31 cellular contexts compared by ENCODE assay signal in the genomic region with DNA sequence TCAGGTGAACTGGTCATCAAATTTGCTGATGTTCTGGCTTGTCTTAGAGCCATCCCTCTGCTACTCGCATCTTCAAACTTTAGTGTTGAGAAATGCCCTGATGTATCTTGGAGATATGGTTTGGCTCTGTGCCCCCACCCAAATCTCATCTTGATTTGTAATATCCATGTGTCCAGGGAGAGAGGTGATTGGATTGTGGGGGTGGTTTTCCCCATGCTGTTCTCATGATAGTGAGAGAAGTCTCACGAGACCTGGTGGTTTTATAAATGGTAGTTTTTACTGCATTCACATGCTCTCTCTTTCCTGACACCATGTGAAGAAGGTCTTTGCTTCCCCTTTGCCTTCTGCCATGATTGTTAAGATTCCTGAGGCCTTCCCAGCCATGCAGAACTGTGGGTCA.
DNase-seq lines count a peak whose midpoint lies in the region; ATAC-seq and TF ChIP-seq lines count a peak whose summit lies in the region.
"Had no signal": no experiment of that assay in that cellular context is flagged by ENCODE, and none has a peak within 500 bp of the region (broad histone marks: within the 10 kb centered on the region; RNA-seq: fewer than 3 reads in every experiment).

No MANE protein-coding gene starts in this region.

- H3K9me3 Mint-ChIP-seq in naive thymus-derived CD4-positive, alpha-beta T cell = no peaks in the 10 kb centered on the region
- H3K9me3 Mint-ChIP-seq: activated naive CD8-positive, alpha-beta T cell treated with anti-CD3 and anti-CD28 coated beads, Interleukin-2, amount 10 ng/mL, durations not matched to agents 7 days and 5 days; activated T-helper 17 cell treated with anti-CD3 and anti-CD28 coated beads, Interleukin-2, amount 50 U/mL, for 72 hours; immature natural killer cell; natural killer cell treated with Interleukin-12 subunit alpha and Interleukin-12 subunit beta and Interleukin-15 and Interleukin-18, amount 100 ng/mL, for 72 hours had no signal

- TF ChIP-seq CTCF in cardiac muscle cell (IDR thresholded peaks at IDR 0.05; ENCODE audit: low read depth, low read length) (no peak), OCI-LY7 (conservative IDR thresholded peaks at IDR 0.05; ENCODE audit: low read length) (no peak), tibial nerve (IDR thresholded peaks at IDR 0.05) (no peak)

- 79 to 95% methylated on average over 2 of the region's 2 CpGs for WGBS in tibial nerve, 2 donors

- H2AFZ ChIP-seq in OCI-LY7 (ENCODE audit: low read length) = no peak overlapping the region
- H2AFZ ChIP-seq: hepatocyte had no signal

- peaks cover 32 to 89% (median 84%) of the 10 kb centered on the region in 7 donors for H3K4me1 Mint-ChIP-seq in naive thymus-derived CD4-positive, alpha-beta T cell

- no peaks in the 10 kb centered on the region for H4K20me1 ChIP-seq in OCI-LY7 (ENCODE audit: insufficient read depth, low read length)
- H4K20me1 ChIP-seq: BLaER1 treated with 17β-estradiol and CSF1 and Interleukin-3, amounts not matched to agents 10 nM and 100 nM had no signal

- no peaks in the 10 kb centered on the region for H3K79me2 ChIP-seq in OCI-LY7 (ENCODE audit: insufficient read depth, low read depth, low read length)
- H3K79me2 ChIP-seq: hepatocyte had no signal

- H3K27me3 ChIP-seq in cardiac muscle cell = no peaks in the 10 kb centered on the region
- no peaks in the 10 kb centered on the region for H3K27me3 ChIP-seq in naive thymus-derived CD4-positive, alpha-beta T cell (ENCODE audit: control insufficient read depth in 2 of 2, insufficient read depth in 2 of 2, low read length in 2 of 2)
- H3K27me3 ChIP-seq in tibial nerve = no peaks in the 10 kb centered on the region
- H3K27me3 ChIP-seq: BLaER1 treated with 17β-estradiol and CSF1 and Interleukin-3, amounts not matched to agents 10 nM and 100 nM; hepatocyte; left lung; MG63; pancreas; stomach; upper lobe of left lung had no signal

- no peaks in the 10 kb centered on the region for H3K27me3 Mint-ChIP-seq in naive thymus-derived CD4-positive, alpha-beta T cell
- H3K27me3 Mint-ChIP-seq: activated naive CD8-positive, alpha-beta T cell treated with anti-CD3 and anti-CD28 coated beads, Interleukin-2, amount 10 ng/mL, durations not matched to agents 7 days and 5 days; activated T-helper 17 cell treated with anti-CD3 and anti-CD28 coated beads, Interleukin-2, amount 50 U/mL, for 72 hours; natural killer cell treated with Interleukin-12 subunit alpha and Interleukin-12 subunit beta and Interleukin-15 and Interleukin-18, amount 100 ng/mL, for 72 hours had no signal

- H3K27ac ChIP-seq in cardiac muscle cell = peak overlapping the region; percentile 62
- H3K27ac ChIP-seq in OCI-LY7 (ENCODE audit: low read depth, low read length, poor library complexity, severe bottlenecking) = no peak overlapping the region
- peak overlapping the region; percentile 43 for H3K27ac ChIP-seq in naive thymus-derived CD4-positive, alpha-beta T cell (ENCODE audit: low read depth, low read length)
- peak overlapping the region; percentile 29 to 91 (median 82) for H3K27ac ChIP-seq in tibial nerve
- H3K27ac ChIP-seq: BLaER1 treated with 17β-estradiol and CSF1 and Interleukin-3, amounts not matched to agents 10 nM and 100 nM; epithelial cell of prostate; hepatocyte; left lung; upper lobe of left lung; WERI-Rb-1 had no signal

- H3K4me3 ChIP-seq in cardiac muscle cell = no peak overlapping the region
- H3K4me3 ChIP-seq in OCI-LY7 (ENCODE audit: low read depth, low read length, poor library complexity, severe bottlenecking) = no peak overlapping the region
- H3K4me3 ChIP-seq in naive thymus-derived CD4-positive, alpha-beta T cell (ENCODE audit: low read length) = no peak overlapping the region
- no peak overlapping the region for H3K4me3 ChIP-seq in tibial nerve
- H3K4me3 ChIP-seq: BLaER1 treated with 17β-estradiol and CSF1 and Interleukin-3, amounts not matched to agents 10 nM and 100 nM; hepatocyte; left lung; MG63; pancreas; stomach; upper lobe of left lung had no signal

- POLR2A ChIA-PET in OCI-LY7 (lab: Charles Lee) = interaction anchor here (0.5 to 3.9 kb wide), 4 partner anchors 11 to 309 kb away, joined by 3 to 12 read pairs (median 4); no protein-coding TSS in a partner anchor
- POLR2A ChIA-PET in naive thymus-derived CD4-positive, alpha-beta T cell (lab: Charles Lee) = no interaction called here

- ATAC-seq in left ventricle myocardium superior (no peak), HG03280 (IDR thresholded peaks at IDR 0.05; ENCODE audit: unreplicated experiment) (no peak), HG02973 (IDR thresholded peaks at IDR 0.05; ENCODE audit: unreplicated experiment) (no peak), GM21619 (IDR thresholded peaks at IDR 0.05; ENCODE audit: unreplicated experiment) (no peak)
- no peak for ATAC-seq in naive thymus-derived CD4-positive, alpha-beta T cell
- ATAC-seq: activated T-helper 17 cell treated with anti-CD3 and anti-CD28 coated beads, Interleukin-2, amount 50 U/mL, for 72 hours; left lung; natural killer cell treated with Interleukin-12 subunit alpha and Interleukin-12 subunit beta and Interleukin-15 and Interleukin-18, amount 100 ng/mL, for 72 hours; pancreas had no signal

- CTCF ChIA-PET in OCI-LY7 (lab: Charles Lee; ENCODE audit: unreplicated experiment) = no interaction called here
- CTCF ChIA-PET in naive thymus-derived CD4-positive, alpha-beta T cell (lab: Charles Lee) = no interaction called here

- H3K27ac Mint-ChIP-seq in naive thymus-derived CD4-positive, alpha-beta T cell = peak overlapping the region in 8 of 9 donors; percentile 71 to 88 (median 80)
- H3K27ac Mint-ChIP-seq: activated naive CD8-positive, alpha-beta T cell treated with anti-CD3 and anti-CD28 coated beads, Interleukin-2, amount 10 ng/mL, durations not matched to agents 7 days and 5 days; activated T-helper 17 cell treated with anti-CD3 and anti-CD28 coated beads, Interleukin-2, amount 50 U/mL, for 72 hours; immature natural killer cell; natural killer cell treated with Interleukin-12 subunit alpha and Interleukin-12 subunit beta and Interleukin-15 and Interleukin-18, amount 100 ng/mL, for 72 hours had no signal

- H3K4me3 Mint-ChIP-seq in naive thymus-derived CD4-positive, alpha-beta T cell = no peak overlapping the region
- H3K4me3 Mint-ChIP-seq: activated naive CD8-positive, alpha-beta T cell treated with anti-CD3 and anti-CD28 coated beads, Interleukin-2, amount 10 ng/mL, durations not matched to agents 7 days and 5 days; activated T-helper 17 cell treated with anti-CD3 and anti-CD28 coated beads, Interleukin-2, amount 50 U/mL, for 72 hours; immature natural killer cell; natural killer cell treated with Interleukin-12 subunit alpha and Interleukin-12 subunit beta and Interleukin-15 and Interleukin-18, amount 100 ng/mL, for 72 hours had no signal

- H3K9me2 ChIP-seq in OCI-LY7 (ENCODE audit: insufficient read depth, low read length) = no peaks in the 10 kb centered on the region

- peaks cover 55% of the 10 kb centered on the region for H3K4me1 ChIP-seq in cardiac muscle cell (ENCODE audit: low read depth)
- peaks cover 5% of the 10 kb centered on the region for H3K4me1 ChIP-seq in OCI-LY7 (ENCODE audit: insufficient read depth, low read length, poor library complexity, severe bottlenecking)
- peaks cover 0 to 31% of the 10 kb centered on the region in 2 donors for H3K4me1 ChIP-seq in naive thymus-derived CD4-positive, alpha-beta T cell (ENCODE audit: control insufficient read depth in 2 of 2, insufficient read depth in 2 of 2, low read length in 2 of 2)
- H3K4me1 ChIP-seq in tibial nerve = peaks cover 0 to 62% (median 8%) of the 10 kb centered on the region in 4 donors

- no peaks in the 10 kb centered on the region for H3K9me3 ChIP-seq in cardiac muscle cell (ENCODE audit: low read depth)
- H3K9me3 ChIP-seq in OCI-LY7 (ENCODE audit: low read length) = no peaks in the 10 kb centered on the region
- no peaks in the 10 kb centered on the region for H3K9me3 ChIP-seq in naive thymus-derived CD4-positive, alpha-beta T cell (ENCODE audit: control insufficient read depth in 2 of 3, low read length in 3 of 3)
- H3K9me3 ChIP-seq in tibial nerve = no peaks in the 10 kb centered on the region
- H3K9me3 ChIP-seq: BLaER1 treated with 17β-estradiol and CSF1 and Interleukin-3, amounts not matched to agents 10 nM and 100 nM; left lung; MG63; pancreas; stomach; upper lobe of left lung had no signal

- peaks cover 0 to 35% (median 18%) of the 10 kb centered on the region in 5 donors for H3K36me3 Mint-ChIP-seq in naive thymus-derived CD4-positive, alpha-beta T cell
- H3K36me3 Mint-ChIP-seq: natural killer cell treated with Interleukin-12 subunit alpha and Interleukin-12 subunit beta and Interleukin-15 and Interleukin-18, amount 100 ng/mL, for 72 hours had no signal

- H3K36me3 ChIP-seq in cardiac muscle cell (no peaks in the 10 kb centered on the region), OCI-LY7 (ENCODE audit: insufficient read depth, low read length) (peaks cover 49% of the 10 kb centered on the region), tibial nerve (no peaks in the 10 kb centered on the region)
- peaks cover 0 to 37% (median 0%) of the 10 kb centered on the region in 3 experiments for H3K36me3 ChIP-seq in naive thymus-derived CD4-positive, alpha-beta T cell (ENCODE audit: control insufficient read depth in 2 of 3, insufficient read depth in 3 of 3, low read length in 3 of 3)
- H3K36me3 ChIP-seq: BLaER1 treated with 17β-estradiol and CSF1 and Interleukin-3, amounts not matched to agents 10 nM and 100 nM; left lung; pancreas; upper lobe of left lung; WERI-Rb-1 had no signal

- no peak for DNase-seq in cardiac muscle cell (ENCODE audit: low read depth in 1 of 2, low spot score in 1 of 2)
- DNase-seq in left ventricle myocardium superior = no peak
- DNase-seq in OCI-LY7 (ENCODE audit: low spot score) = no peak
- DNase-seq in naive thymus-derived CD4-positive, alpha-beta T cell = no peak
- DNase-seq in tibial nerve (ENCODE audit: low spot score in 2 of 2) = peak in 1 of 2 donors; percentile 67
- DNase-seq: ACHN; activated CD4-positive, alpha-beta T cell treated with anti-CD3 and anti-CD28 coated beads, Interleukin-2, amount 50 U/mL, for 1 hour; activated naive CD8-positive, alpha-beta T cell treated with anti-CD3 and anti-CD28 coated beads, Interleukin-2, amount 10 ng/mL, durations not matched to agents 7 days and 5 days; Calu3; effector CD4-positive, alpha-beta T cell; foreskin fibroblast; immature natural killer cell; left lung; MG63; midbrain; NCI-H1417; NCI-H2081; NCI-H345; NCI-H774; pancreas; stomach; upper lobe of left lung; WERI-Rb-1 had no signal

- TF ChIP-seq POLR2A in tibial nerve (IDR thresholded peaks at IDR 0.05) = no peak

- no peak overlapping the region for H3K4me2 ChIP-seq in OCI-LY7 (ENCODE audit: low read length)
- H3K4me2 ChIP-seq: hepatocyte had no signal

- intact Hi-C loops in left ventricle myocardium superior (cut with micrococcal nuclease) (loop anchor here (10.0 kb wide), 2 partner anchors 47 to 307 kb away; no protein-coding TSS in a partner anchor), OCI-LY7 (cut with micrococcal nuclease; ENCODE audit: unreplicated experiment) (loop anchor here (10.0 kb wide), 1 partner anchor 647 kb away; no protein-coding TSS in a partner anchor)
- intact Hi-C loops in naive thymus-derived CD4-positive, alpha-beta T cell (cut with micrococcal nuclease) = loop anchor here in 1 of 2 donors (10.0 kb wide), 1 partner anchor 647 kb away; no protein-coding TSS in a partner anchor

- BruUV-seq in OCI-LY7 (replicated peaks; lab: Mats Ljungman, UMichigan) = TSS peak; percentile 23

- TF ChIP-seq EP300 in tibial nerve (IDR thresholded peaks at IDR 0.05) = peak in 1 of 2 donors; percentile 55
